In the genomic region with DNA sequence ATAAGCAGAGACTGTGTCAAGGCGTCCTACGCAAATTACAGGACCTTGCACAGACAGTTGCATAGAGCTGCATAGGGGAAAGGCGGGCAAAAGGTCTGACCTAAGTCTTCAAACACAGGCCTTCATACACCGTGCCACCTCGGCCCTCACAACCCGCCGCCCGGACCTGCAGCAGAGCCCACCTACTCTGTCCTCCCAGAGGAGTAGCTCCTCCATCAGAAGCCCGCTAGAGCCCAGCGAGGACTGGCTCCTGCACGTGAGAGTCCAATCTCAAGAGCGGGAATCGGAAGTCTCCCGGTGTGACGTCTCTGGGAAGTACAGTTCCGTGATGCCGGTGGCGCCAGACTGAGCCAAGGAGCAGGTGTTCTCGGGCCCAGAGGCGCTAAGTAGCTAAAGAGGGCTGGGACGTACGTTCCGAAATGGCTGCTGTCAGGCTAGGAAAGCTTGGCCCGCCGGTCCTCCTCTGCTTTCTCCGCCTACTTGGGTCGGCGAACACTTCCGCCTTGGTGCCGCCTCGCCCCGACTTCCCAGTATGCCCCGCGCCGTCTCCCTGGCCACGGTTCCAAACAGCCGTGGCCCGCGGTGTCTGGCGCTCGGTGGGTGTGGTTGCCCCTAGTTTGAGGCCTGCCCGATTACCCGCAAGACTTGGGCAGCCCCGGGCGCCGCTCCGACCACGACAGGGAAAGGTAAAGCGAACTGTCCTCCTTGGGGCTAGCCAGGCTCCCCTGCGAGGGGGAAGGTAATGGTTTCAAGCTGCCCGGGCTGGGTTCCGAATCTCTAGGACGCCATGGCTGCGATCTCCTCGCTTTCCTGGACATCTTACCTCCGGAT, we compare ENCODE assay signal across 1 cellular context.
A peak's percentile ranks its signal among the peaks of the same experiment; 100 is the strongest.
TF ChIP-seq lines count a peak whose summit lies in the region.

A gene with protein sequence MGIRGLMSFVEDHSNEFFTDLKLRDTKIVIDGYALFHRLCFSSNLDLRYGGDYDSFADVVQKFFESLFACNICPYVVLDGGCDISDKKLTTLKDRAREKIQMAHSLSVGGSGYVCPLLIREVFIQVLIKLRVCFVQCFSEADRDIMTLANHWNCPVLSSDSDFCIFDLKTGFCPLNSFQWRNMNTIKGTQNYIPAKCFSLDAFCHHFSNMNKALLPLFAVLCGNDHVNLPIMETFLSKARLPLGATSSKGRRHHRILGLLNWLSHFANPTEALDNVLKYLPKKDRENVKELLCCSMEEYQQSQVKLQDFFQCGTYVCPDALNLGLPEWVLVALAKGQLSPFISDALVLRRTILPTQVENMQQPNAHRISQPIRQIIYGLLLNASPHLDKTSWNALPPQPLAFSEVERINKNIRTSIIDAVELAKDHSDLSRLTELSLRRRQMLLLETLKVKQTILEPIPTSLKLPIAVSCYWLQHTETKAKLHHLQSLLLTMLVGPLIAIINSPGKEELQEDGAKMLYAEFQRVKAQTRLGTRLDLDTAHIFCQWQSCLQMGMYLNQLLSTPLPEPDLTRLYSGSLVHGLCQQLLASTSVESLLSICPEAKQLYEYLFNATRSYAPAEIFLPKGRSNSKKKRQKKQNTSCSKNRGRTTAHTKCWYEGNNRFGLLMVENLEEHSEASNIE (minus strand): TSS at position 505 of the 831 bp plus-strand sequence. CDS start 1,519 bp downstream, outside the sequence.
A gene with protein sequence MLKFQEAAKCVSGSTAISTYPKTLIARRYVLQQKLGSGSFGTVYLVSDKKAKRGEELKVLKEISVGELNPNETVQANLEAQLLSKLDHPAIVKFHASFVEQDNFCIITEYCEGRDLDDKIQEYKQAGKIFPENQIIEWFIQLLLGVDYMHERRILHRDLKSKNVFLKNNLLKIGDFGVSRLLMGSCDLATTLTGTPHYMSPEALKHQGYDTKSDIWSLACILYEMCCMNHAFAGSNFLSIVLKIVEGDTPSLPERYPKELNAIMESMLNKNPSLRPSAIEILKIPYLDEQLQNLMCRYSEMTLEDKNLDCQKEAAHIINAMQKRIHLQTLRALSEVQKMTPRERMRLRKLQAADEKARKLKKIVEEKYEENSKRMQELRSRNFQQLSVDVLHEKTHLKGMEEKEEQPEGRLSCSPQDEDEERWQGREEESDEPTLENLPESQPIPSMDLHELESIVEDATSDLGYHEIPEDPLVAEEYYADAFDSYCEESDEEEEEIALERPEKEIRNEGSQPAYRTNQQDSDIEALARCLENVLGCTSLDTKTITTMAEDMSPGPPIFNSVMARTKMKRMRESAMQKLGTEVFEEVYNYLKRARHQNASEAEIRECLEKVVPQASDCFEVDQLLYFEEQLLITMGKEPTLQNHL (plus strand): TSS at position 557 of the 831 bp plus-strand sequence. CDS start 2,832 bp downstream, outside the sequence.

TF ChIP-seq in GM12878, 131 proteins besides CTCF, POLR2A, EP300 and RAD21 (continued from another document):
- TF ChIP-seq, protein P1, sequence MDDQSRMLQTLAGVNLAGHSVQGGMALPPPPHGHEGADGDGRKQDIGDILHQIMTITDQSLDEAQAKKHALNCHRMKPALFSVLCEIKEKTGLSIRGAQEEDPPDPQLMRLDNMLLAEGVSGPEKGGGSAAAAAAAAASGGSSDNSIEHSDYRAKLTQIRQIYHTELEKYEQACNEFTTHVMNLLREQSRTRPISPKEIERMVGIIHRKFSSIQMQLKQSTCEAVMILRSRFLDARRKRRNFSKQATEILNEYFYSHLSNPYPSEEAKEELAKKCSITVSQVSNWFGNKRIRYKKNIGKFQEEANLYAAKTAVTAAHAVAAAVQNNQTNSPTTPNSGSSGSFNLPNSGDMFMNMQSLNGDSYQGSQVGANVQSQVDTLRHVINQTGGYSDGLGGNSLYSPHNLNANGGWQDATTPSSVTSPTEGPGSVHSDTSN (IDR thresholded peaks at IDR 0.05; ENCODE audit: insufficient replicate concordance, low read depth, low read length): no peak
- no peak for TF ChIP-seq RFX5 (IDR thresholded peaks at IDR 0.05; ENCODE audit: low read depth, low read length)
- no peak for TF ChIP-seq PAX5 (IDR thresholded peaks at IDR 0.05; ENCODE audit: borderline replicate concordance, low read depth, low read length)
- TF ChIP-seq, protein P2, sequence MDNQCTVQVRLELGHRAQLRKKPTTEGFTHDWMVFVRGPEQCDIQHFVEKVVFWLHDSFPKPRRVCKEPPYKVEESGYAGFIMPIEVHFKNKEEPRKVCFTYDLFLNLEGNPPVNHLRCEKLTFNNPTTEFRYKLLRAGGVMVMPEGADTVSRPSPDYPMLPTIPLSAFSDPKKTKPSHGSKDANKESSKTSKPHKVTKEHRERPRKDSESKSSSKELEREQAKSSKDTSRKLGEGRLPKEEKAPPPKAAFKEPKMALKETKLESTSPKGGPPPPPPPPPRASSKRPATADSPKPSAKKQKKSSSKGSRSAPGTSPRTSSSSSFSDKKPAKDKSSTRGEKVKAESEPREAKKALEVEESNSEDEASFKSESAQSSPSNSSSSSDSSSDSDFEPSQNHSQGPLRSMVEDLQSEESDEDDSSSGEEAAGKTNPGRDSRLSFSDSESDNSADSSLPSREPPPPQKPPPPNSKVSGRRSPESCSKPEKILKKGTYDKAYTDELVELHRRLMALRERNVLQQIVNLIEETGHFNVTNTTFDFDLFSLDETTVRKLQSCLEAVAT (IDR thresholded peaks at IDR 0.05): no peak; the same call in 1 of the 2 replicates
- TF ChIP-seq FOS (IDR thresholded peaks at IDR 0.05; ENCODE audit: borderline replicate concordance, extremely low read depth, insufficient read length): no peak
- peak; percentile 86; the same call in 1 of the 2 replicates for TF ChIP-seq PML (IDR thresholded peaks at IDR 0.05; ENCODE audit: low read length)
- TF ChIP-seq EGR1 (IDR thresholded peaks at IDR 0.05; ENCODE audit: borderline replicate concordance in 1 of 2, low read depth in 2 of 2, low read length in 2 of 2): peak in 1 of 2 experiments; percentile 34; a peak in 1 of 3 replicates
- TF ChIP-seq, protein P3, sequence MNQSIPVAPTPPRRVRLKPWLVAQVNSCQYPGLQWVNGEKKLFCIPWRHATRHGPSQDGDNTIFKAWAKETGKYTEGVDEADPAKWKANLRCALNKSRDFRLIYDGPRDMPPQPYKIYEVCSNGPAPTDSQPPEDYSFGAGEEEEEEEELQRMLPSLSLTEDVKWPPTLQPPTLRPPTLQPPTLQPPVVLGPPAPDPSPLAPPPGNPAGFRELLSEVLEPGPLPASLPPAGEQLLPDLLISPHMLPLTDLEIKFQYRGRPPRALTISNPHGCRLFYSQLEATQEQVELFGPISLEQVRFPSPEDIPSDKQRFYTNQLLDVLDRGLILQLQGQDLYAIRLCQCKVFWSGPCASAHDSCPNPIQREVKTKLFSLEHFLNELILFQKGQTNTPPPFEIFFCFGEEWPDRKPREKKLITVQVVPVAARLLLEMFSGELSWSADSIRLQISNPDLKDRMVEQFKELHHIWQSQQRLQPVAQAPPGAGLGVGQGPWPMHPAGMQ (IDR thresholded peaks at IDR 0.05; ENCODE audit: borderline replicate concordance): no peak
